Comparison of ENCODE assay signal across 15 cellular contexts in the genomic region with DNA sequence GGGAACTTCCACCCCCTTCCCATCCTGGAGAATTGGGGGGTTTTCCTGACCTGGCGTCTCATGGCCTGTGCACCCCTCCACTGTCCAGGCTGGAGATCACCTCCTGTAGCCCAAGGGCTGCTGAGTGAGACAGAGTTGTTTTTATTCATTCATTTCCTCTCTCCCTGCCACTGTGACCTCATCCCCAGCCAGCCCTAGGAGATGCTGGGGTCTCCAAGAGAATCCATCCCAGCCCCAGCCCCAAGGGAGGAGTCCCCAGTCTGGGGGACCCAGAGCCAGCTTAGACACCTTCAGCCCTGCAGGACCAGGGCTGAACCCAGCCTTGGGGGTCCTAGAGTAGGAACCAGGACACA. TPM values are rescaled to one million over a fixed set of nuclear protein-coding genes. Genes with fewer than 3 reads are reported as not detected.
A peak's percentile ranks its signal among the peaks of the same experiment; 100 is the strongest.
DNase-seq lines count a peak whose midpoint lies in the region; ATAC-seq and TF ChIP-seq lines count a peak whose summit lies in the region.
"Had no signal": no experiment of that assay in that cellular context is flagged by ENCODE, and none has a peak within 500 bp of the region (broad histone marks: within the 10 kb centered on the region; RNA-seq: fewer than 3 reads in every experiment).

No MANE protein-coding gene starts in this region.

- H3K36me3 ChIP-seq in CD4-positive, alpha-beta memory T cell (ENCODE audit: insufficient read depth, low read length): peaks cover 27% of the 10 kb centered on the region
- peaks cover 0 to 47% (median 14%) of the 10 kb centered on the region in 3 experiments for H3K36me3 ChIP-seq in naive thymus-derived CD4-positive, alpha-beta T cell (ENCODE audit: control insufficient read depth in 2 of 3, insufficient read depth in 3 of 3, low read length in 3 of 3)
- H3K36me3 ChIP-seq: adrenal gland, esophagus squamous epithelium, SJSA1 had no signal

- H3K4me3 ChIP-seq in CD4-positive, alpha-beta memory T cell (ENCODE audit: low read length in 2 of 2): no peak overlapping the region
- H3K4me3 ChIP-seq in GM12875 (ENCODE audit: low read depth, low read length): peak overlapping the region; percentile 7
- no peak overlapping the region for H3K4me3 ChIP-seq in naive thymus-derived CD4-positive, alpha-beta T cell (ENCODE audit: low read length)
- H3K4me3 ChIP-seq: adrenal gland, coronary artery, esophagus squamous epithelium, SJSA1 had no signal

- CTCF ChIA-PET in CD4-positive, alpha-beta memory T cell (lab: Charles Lee; ENCODE audit: partially characterized antibody): no interaction called here
- CTCF ChIA-PET in naive thymus-derived CD4-positive, alpha-beta T cell (lab: Charles Lee): no interaction called here

- no peak for ATAC-seq in naive thymus-derived CD4-positive, alpha-beta T cell
- ATAC-seq: left lobe of liver had no signal

- POLR2A ChIA-PET in CD4-positive, alpha-beta memory T cell (lab: Charles Lee; ENCODE audit: partially characterized antibody): interaction anchor here (1.2 to 1.3 kb wide), 2 partner anchors 9 to 12 kb away, joined by 3 to 5 read pairs; no protein-coding TSS in a partner anchor
- POLR2A ChIA-PET in naive thymus-derived CD4-positive, alpha-beta T cell (lab: Charles Lee): no interaction called here

- intact Hi-C loops in CD4-positive, alpha-beta memory T cell (cut with micrococcal nuclease): no loop called here
- intact Hi-C loops in activated T-helper 2 cell treated with anti-CD3 and anti-CD28 coated beads, Interferon-gamma antibody, Interleukin-2, Interleukin-4, amounts not matched to agents 10 μg/mL and 5 μg/mL and 100 μg/mL, durations not matched to agents 14 hours and 24 hours and 36 hours (cut with micrococcal nuclease): no loop called here
- intact Hi-C loops in naive thymus-derived CD4-positive, alpha-beta T cell (cut with micrococcal nuclease): no loop called here

- H3K27ac ChIP-seq in CD4-positive, alpha-beta memory T cell (ENCODE audit: low read depth, low read length): peak overlapping the region; percentile 21
- H3K27ac ChIP-seq in naive thymus-derived CD4-positive, alpha-beta T cell (ENCODE audit: low read depth, low read length): peak overlapping the region; percentile 34
- H3K27ac ChIP-seq: coronary artery, esophagus squamous epithelium, SJSA1 had no signal

- H3K27me3 Mint-ChIP-seq in CD4-positive, alpha-beta memory T cell: no peaks in the 10 kb centered on the region
- H3K27me3 Mint-ChIP-seq in activated T-helper 2 cell treated with anti-CD3 and anti-CD28 coated beads, Interferon-gamma antibody, Interleukin-2, Interleukin-4, amounts not matched to agents 10 μg/mL and 5 μg/mL and 100 μg/mL, durations not matched to agents 14 hours and 24 hours and 36 hours (ENCODE audit: low read depth): no peaks in the 10 kb centered on the region
- no peaks in the 10 kb centered on the region for H3K27me3 Mint-ChIP-seq in naive thymus-derived CD4-positive, alpha-beta T cell
- H3K27me3 Mint-ChIP-seq: type B pancreatic cell had no signal

- H3K9me3 ChIP-seq in CD4-positive, alpha-beta memory T cell (ENCODE audit: control insufficient read depth in 1 of 2, low read length in 2 of 2): no peaks in the 10 kb centered on the region
- H3K9me3 ChIP-seq in naive thymus-derived CD4-positive, alpha-beta T cell (ENCODE audit: control insufficient read depth in 2 of 3, low read length in 3 of 3): no peaks in the 10 kb centered on the region
- H3K9me3 ChIP-seq: adrenal gland, esophagus squamous epithelium, SJSA1 had no signal

- H3K27ac Mint-ChIP-seq in CD4-positive, alpha-beta memory T cell: peak overlapping the region in 6 of 7 donors; percentile 17 to 90 (median 70)
- H3K27ac Mint-ChIP-seq in activated T-helper 2 cell treated with anti-CD3 and anti-CD28 coated beads, Interferon-gamma antibody, Interleukin-2, Interleukin-4, amounts not matched to agents 10 μg/mL and 5 μg/mL and 100 μg/mL, durations not matched to agents 14 hours and 24 hours and 36 hours: peak overlapping the region; percentile 53
- H3K27ac Mint-ChIP-seq in naive thymus-derived CD4-positive, alpha-beta T cell: peak overlapping the region in 7 of 9 donors; percentile 12 to 94 (median 64)
- H3K27ac Mint-ChIP-seq: nephron, type B pancreatic cell had no signal

- no peak for DNase-seq in CD4-positive, alpha-beta memory T cell
- DNase-seq in activated T-helper 2 cell treated with anti-CD3 and anti-CD28 coated beads, Interferon-gamma antibody, Interleukin-2, Interleukin-4, amounts not matched to agents 10 μg/mL and 5 μg/mL and 100 μg/mL, durations not matched to agents 14 hours and 24 hours and 36 hours (ENCODE audit: low spot score): no peak
- no peak for DNase-seq in naive thymus-derived CD4-positive, alpha-beta T cell
- DNase-seq in Kasumi-1 (lab: John Stamatoyannopoulos, UW): no peak
- DNase-seq in NCI-H2196 (lab: John Stamatoyannopoulos, UW; ENCODE audit: unreplicated experiment): no peak
- no peak for DNase-seq in glomerular visceral epithelial cell (ENCODE audit: extremely low spot score)
- DNase-seq: esophagus squamous epithelium had no signal

- no peaks in the 10 kb centered on the region for H3K9me3 Mint-ChIP-seq in CD4-positive, alpha-beta memory T cell
- no peaks in the 10 kb centered on the region for H3K9me3 Mint-ChIP-seq in activated T-helper 2 cell treated with anti-CD3 and anti-CD28 coated beads, Interferon-gamma antibody, Interleukin-2, Interleukin-4, amounts not matched to agents 10 μg/mL and 5 μg/mL and 100 μg/mL, durations not matched to agents 14 hours and 24 hours and 36 hours
- H3K9me3 Mint-ChIP-seq in naive thymus-derived CD4-positive, alpha-beta T cell: no peaks in the 10 kb centered on the region
- H3K9me3 Mint-ChIP-seq: nephron, type B pancreatic cell had no signal

- peaks cover 28 to 48% of the 10 kb centered on the region in 2 donors for H3K36me3 Mint-ChIP-seq in CD4-positive, alpha-beta memory T cell
- peaks cover 63% of the 10 kb centered on the region for H3K36me3 Mint-ChIP-seq in activated T-helper 2 cell treated with anti-CD3 and anti-CD28 coated beads, Interferon-gamma antibody, Interleukin-2, Interleukin-4, amounts not matched to agents 10 μg/mL and 5 μg/mL and 100 μg/mL, durations not matched to agents 14 hours and 24 hours and 36 hours (ENCODE audit: low read depth)
- peaks cover 0 to 43% (median 12%) of the 10 kb centered on the region in 5 donors for H3K36me3 Mint-ChIP-seq in naive thymus-derived CD4-positive, alpha-beta T cell
- H3K36me3 Mint-ChIP-seq: type B pancreatic cell had no signal

- H3K4me1 ChIP-seq in CD4-positive, alpha-beta memory T cell (ENCODE audit: insufficient read depth, low read length): peaks cover 49% of the 10 kb centered on the region
- peaks cover 10 to 26% of the 10 kb centered on the region in 2 donors for H3K4me1 ChIP-seq in naive thymus-derived CD4-positive, alpha-beta T cell (ENCODE audit: control insufficient read depth in 2 of 2, insufficient read depth in 2 of 2, low read length in 2 of 2)
- H3K4me1 ChIP-seq: SJSA1 had no signal

- TF ChIP-seq CTCF in GM12875 (IDR thresholded peaks at IDR 0.05; ENCODE audit: borderline replicate concordance, insufficient read depth, low read depth, low read length): no peak

- peaks cover 21 to 57% (median 38%) of the 10 kb centered on the region in 4 donors for H3K4me1 Mint-ChIP-seq in CD4-positive, alpha-beta memory T cell
- H3K4me1 Mint-ChIP-seq in activated T-helper 2 cell treated with anti-CD3 and anti-CD28 coated beads, Interferon-gamma antibody, Interleukin-2, Interleukin-4, amounts not matched to agents 10 μg/mL and 5 μg/mL and 100 μg/mL, durations not matched to agents 14 hours and 24 hours and 36 hours (ENCODE audit: low read depth): peaks cover 29% of the 10 kb centered on the region
- peaks cover 23 to 61% (median 41%) of the 10 kb centered on the region in 7 donors for H3K4me1 Mint-ChIP-seq in naive thymus-derived CD4-positive, alpha-beta T cell
- H3K4me1 Mint-ChIP-seq: nephron had no signal

- no peak overlapping the region for H3K4me3 Mint-ChIP-seq in CD4-positive, alpha-beta memory T cell
- H3K4me3 Mint-ChIP-seq in activated T-helper 2 cell treated with anti-CD3 and anti-CD28 coated beads, Interferon-gamma antibody, Interleukin-2, Interleukin-4, amounts not matched to agents 10 μg/mL and 5 μg/mL and 100 μg/mL, durations not matched to agents 14 hours and 24 hours and 36 hours (ENCODE audit: low read depth): no peak overlapping the region
- H3K4me3 Mint-ChIP-seq in naive thymus-derived CD4-positive, alpha-beta T cell: peak overlapping the region in 1 of 10 donors; percentile 35
- H3K4me3 Mint-ChIP-seq: nephron, type B pancreatic cell had no signal

- no peaks in the 10 kb centered on the region for H3K27me3 ChIP-seq in CD4-positive, alpha-beta memory T cell (ENCODE audit: insufficient read depth, low read length)
- H3K27me3 ChIP-seq in naive thymus-derived CD4-positive, alpha-beta T cell (ENCODE audit: control insufficient read depth in 2 of 2, insufficient read depth in 2 of 2, low read length in 2 of 2): no peaks in the 10 kb centered on the region
- H3K27me3 ChIP-seq: adrenal gland, SJSA1 had no signal

RNA-seq across cellular contexts. Expression of gene FCHO1, which starts 4.2 kb away (rescaled TPM):
- 100 to 1,000 TPM in 1 of 2 experiments, 10 to 100 TPM in 1; 99.4 to 113 TPM for total RNA-seq in CD4-positive, alpha-beta memory T cell
- 10 to 100 TPM in 1 of 2 donors, 1 to 10 TPM in 1; 6.5 to 30.0 TPM for polyA plus RNA-seq in CD4-positive, alpha-beta memory T cell
- total RNA-seq in activated T-helper 2 cell treated with anti-CD3 and anti-CD28 coated beads, Interferon-gamma antibody, Interleukin-2, Interleukin-4, amounts not matched to agents 10 μg/mL and 5 μg/mL and 100 μg/mL, durations not matched to agents 14 hours and 24 hours and 36 hours: 74.7 and 75.6 TPM in 2 replicates
- 100 to 1,000 TPM in 2 of 5 experiments, 10 to 100 TPM in 3; 73.2 to 107 (median 87.7) TPM for total RNA-seq in naive thymus-derived CD4-positive, alpha-beta T cell
- 10 to 100 TPM; 14.7 to 43.4 TPM for polyA plus RNA-seq in naive thymus-derived CD4-positive, alpha-beta T cell

RNA-seq across cellular contexts. Expression of gene MAP1S, which starts 36.2 kb away (rescaled TPM):
- total RNA-seq in CD4-positive, alpha-beta memory T cell: 10 to 100 TPM; 59.1 to 64.9 TPM
- polyA plus RNA-seq in CD4-positive, alpha-beta memory T cell: 10 to 100 TPM in 1 of 2 donors, 1 to 10 TPM in 1; 8.2 to 48.9 TPM
- total RNA-seq in activated T-helper 2 cell treated with anti-CD3 and anti-CD28 coated beads, Interferon-gamma antibody, Interleukin-2, Interleukin-4, amounts not matched to agents 10 μg/mL and 5 μg/mL and 100 μg/mL, durations not matched to agents 14 hours and 24 hours and 36 hours: 66.7 and 80.3 TPM in 2 replicates
- total RNA-seq in naive thymus-derived CD4-positive, alpha-beta T cell: 10 to 100 TPM; 28.6 to 73.8 (median 52.5) TPM
- polyA plus RNA-seq in naive thymus-derived CD4-positive, alpha-beta T cell: 10 to 100 TPM; 21.9 to 48.4 TPM

RNA-seq across cellular contexts. Expression of gene B3GNT3, which starts 39.4 kb away (rescaled TPM):
- total RNA-seq in CD4-positive, alpha-beta memory T cell: not detected
- polyA plus RNA-seq in CD4-positive, alpha-beta memory T cell: under 1 TPM; 0.34 to 0.72 TPM
- not detected in 2 replicates for total RNA-seq in activated T-helper 2 cell treated with anti-CD3 and anti-CD28 coated beads, Interferon-gamma antibody, Interleukin-2, Interleukin-4, amounts not matched to agents 10 μg/mL and 5 μg/mL and 100 μg/mL, durations not matched to agents 14 hours and 24 hours and 36 hours
- total RNA-seq in naive thymus-derived CD4-positive, alpha-beta T cell: under 1 TPM in 2 of 5 experiments, not detected in 3; 0.53 to 0.96 TPM
- polyA plus RNA-seq in naive thymus-derived CD4-positive, alpha-beta T cell: 1 to 10 TPM in 1 of 2 donors, under 1 TPM in 1; 0.43 to 1.0 TPM
- total RNA-seq: G401, SJSA1 had no signal
